8 cellular contexts compared by ENCODE assay signal in genomic region chr1:225474439-225474985, GRCh38. TPM values are rescaled to one million over a fixed set of nuclear protein-coding genes. Genes with fewer than 3 reads are reported as not detected.
DNase-seq lines count a peak whose midpoint lies in the region; ATAC-seq and TF ChIP-seq lines count a peak whose summit lies in the region.
"Had no signal": no experiment of that assay in that cellular context is flagged by ENCODE, and none has a peak within 500 bp of the region (broad histone marks: within the 10 kb centered on the region; RNA-seq: fewer than 3 reads in every experiment).

No MANE protein-coding gene starts in this region.

- POLR2A ChIA-PET in PC-3 (lab: Charles Lee; ENCODE audit: unreplicated experiment): no interaction called here

- no TSS peak for BruUV-seq in PC-3 (replicated peaks; lab: Mats Ljungman, UMichigan)

- H3K27me3 ChIP-seq in PC-3 (ENCODE audit: low read length) (no peaks in the 10 kb centered on the region), gastroesophageal sphincter (no peaks in the 10 kb centered on the region)

- TF ChIP-seq POLR2A in gastroesophageal sphincter (IDR thresholded peaks at IDR 0.05): no peak

- no peaks in the 10 kb centered on the region for H3K79me2 ChIP-seq in PC-3 (ENCODE audit: low read length)

- H3K9ac ChIP-seq in PC-3 (ENCODE audit: low read length): no peak overlapping the region

- intact Hi-C loops in PC-3 (cut with micrococcal nuclease): loop anchor here (2.0 kb wide), 1 partner anchor 370 kb away; no protein-coding TSS in a partner anchor

- no peaks in the 10 kb centered on the region for H4K20me1 ChIP-seq in PC-3 (ENCODE audit: low read length)

- CTCF ChIA-PET in PC-3 (lab: Charles Lee): interaction anchor here (0.5 to 1.0 kb wide), 10 partner anchors 14 to 588 kb away, joined by 3 to 10 read pairs (median 3); partner anchors contain the start of gene H3-3A

- no peak overlapping the region; the same call in 1 of the 2 replicates for H2AFZ ChIP-seq in PC-3 (ENCODE audit: low read length)

- H3F3A ChIP-seq in PC-3 (ENCODE audit: low read length, unreplicated experiment): no peaks in the 10 kb centered on the region

- peaks cover 10% of the 10 kb centered on the region; the same call in 1 of the 2 replicates for H3K4me1 ChIP-seq in PC-3 (ENCODE audit: insufficient read depth, low read length)
- peaks cover 0 to 19% (median 8%) of the 10 kb centered on the region in 3 donors for H3K4me1 ChIP-seq in gastroesophageal sphincter

- H3K9me3 ChIP-seq in PC-3 (ENCODE audit: low read length) (no peaks in the 10 kb centered on the region), gastroesophageal sphincter (no peaks in the 10 kb centered on the region)

- no peaks in the 10 kb centered on the region for H3K36me3 ChIP-seq in PC-3 (ENCODE audit: low read depth, low read length)
- no peaks in the 10 kb centered on the region for H3K36me3 ChIP-seq in gastroesophageal sphincter

- no peak for DNase-seq in GM10266 (ENCODE audit: extremely low spot score)
- DNase-seq in PC-3: no peak
- DNase-seq in substantia nigra (lab: John Stamatoyannopoulos, UW): no peak
- DNase-seq: NCI-H510A had no signal

- WGBS in gastroesophageal sphincter (ENCODE audit: low coverage in 1 of 2), 2 donors: 30 to 59% methylated on average over 6 to 9 of the region's 13 CpGs

- peak; percentile 4; the same call in 1 of the 2 replicates for ATAC-seq in PC-3
- ATAC-seq in gastroesophageal sphincter: peak; percentile 6
- ATAC-seq in HG02885 (IDR thresholded peaks at IDR 0.05; ENCODE audit: poor library complexity, unreplicated experiment): no peak
- ATAC-seq in HG02970 (IDR thresholded peaks at IDR 0.05; ENCODE audit: low FRiP score, unreplicated experiment): no peak
- no peak for ATAC-seq in GM19463 (IDR thresholded peaks at IDR 0.05; ENCODE audit: unreplicated experiment)

- no peaks in the 10 kb centered on the region for H3K9me2 ChIP-seq in PC-3 (replicated peaks; ENCODE audit: low read length)

- peak overlapping the region; percentile 49 for H3K4me2 ChIP-seq in PC-3 (ENCODE audit: low read length)

- H3K4me3 ChIP-seq in PC-3 (ENCODE audit: low read length) (no peak overlapping the region), gastroesophageal sphincter (no peak overlapping the region)

- H3K27ac ChIP-seq in PC-3 (ENCODE audit: low read length): no peak overlapping the region
- H3K27ac ChIP-seq in gastroesophageal sphincter: no peak overlapping the region
- H3K27ac ChIP-seq in substantia nigra (ENCODE audit: low read depth, low read length, poor library complexity, severe bottlenecking): peak overlapping the region; percentile 49

- no peak for TF ChIP-seq EP300 in gastroesophageal sphincter (IDR thresholded peaks at IDR 0.05)

- TF ChIP-seq CTCF in GM10266 (IDR thresholded peaks at IDR 0.05; ENCODE audit: control insufficient read depth, insufficient read depth, low read depth, missing control alignments) (peak; percentile 4), PC-3 (conservative IDR thresholded peaks at IDR 0.05; ENCODE audit: low read depth, low read length) (no peak), gastroesophageal sphincter (IDR thresholded peaks at IDR 0.05) (no peak)

RNA-seq across cellular contexts. Expression of gene LBR, which starts 46.7 kb away (rescaled TPM):
- total RNA-seq in PC-3 (2014; rRNA removed) (35.1 and 42.0 TPM in 2 replicates), gastroesophageal sphincter (100 to 1,000 TPM in 1 of 4 donors, 10 to 100 TPM in 3; 78.2 to 139 (median 92.8) TPM)

Comparison
In these comparisons a context has a peak if more than half of its experiments do, and no peak if none do; other contexts are left out.
1. ATAC-seq: peak in PC-3 (single experiment) and gastroesophageal sphincter (single experiment); none in HG02885 (single experiment), HG02970 (single experiment) and GM19463 (single experiment).